Comparison of ENCODE assay signal across 18 cellular contexts in genomic region chr18:3283908-3284307, GRCh38. TPM values are rescaled to one million over a fixed set of nuclear protein-coding genes. Genes with fewer than 3 reads are reported as not detected.
A peak's percentile ranks its signal among the peaks of the same experiment; 100 is the strongest.
DNase-seq lines count a peak whose midpoint lies in the region; ATAC-seq and TF ChIP-seq lines count a peak whose summit lies in the region.
"Had no signal": no experiment of that assay in that cellular context is flagged by ENCODE, and none has a peak within 500 bp of the region (broad histone marks: within the 10 kb centered on the region; RNA-seq: fewer than 3 reads in every experiment).

No MANE protein-coding gene starts in this region.

- peak; percentile 44 for DNase-seq in activated CD4-positive, alpha-beta T cell treated with anti-CD3 and anti-CD28 coated beads, Interleukin-2, amount 10 ng/mL, durations not matched to agents 24 days and 14 days
- DNase-seq in activated CD4-positive, alpha-beta T cell treated with anti-CD3 and anti-CD28 coated beads for 48 hours: no peak
- DNase-seq in cerebellar nuclear complex (lab: John Stamatoyannopoulos, UW): peak; percentile 50 to 88
- peak; percentile 32 for DNase-seq in midbrain (lab: John Stamatoyannopoulos, UW)
- peak in 1 of 2 donors; percentile 37 for DNase-seq in upper lobe of left lung
- no peak for DNase-seq in coronary artery (ENCODE audit: low spot score)
- DNase-seq: activated CD4-positive, alpha-beta T cell treated with anti-CD3 and anti-CD28 coated beads for 4 hours; activated T-cell treated with anti-CD3 and anti-CD28 coated beads, Interleukin-2, amount 50 U/mL, for 24 hours; dermis blood vessel endothelial cell; HCEC 1CT; immature natural killer cell; MM.1S; naive thymus-derived CD4-positive, alpha-beta T cell; NCI-H2107; T-cell had no signal

- H3K27me3 ChIP-seq in upper lobe of left lung: no peaks in the 10 kb centered on the region

- peaks cover 0 to 4% (median 0%) of the 10 kb centered on the region in 4 donors for H3K36me3 ChIP-seq in upper lobe of left lung

- no peak for TF ChIP-seq EP300 in upper lobe of left lung (IDR thresholded peaks at IDR 0.05)

- no peak overlapping the region for H3K27ac Mint-ChIP-seq in activated CD4-positive, alpha-beta T cell treated with anti-CD3 and anti-CD28 coated beads, Interleukin-2, amount 10 ng/mL, durations not matched to agents 24 days and 14 days
- H3K27ac Mint-ChIP-seq: activated T-cell treated with anti-CD3 and anti-CD28 coated beads, Interleukin-2, amount 50 U/mL, for 24 hours; immature natural killer cell; naive thymus-derived CD4-positive, alpha-beta T cell; T-cell had no signal

- H3K9me3 ChIP-seq in upper lobe of left lung: no peaks in the 10 kb centered on the region

- peak overlapping the region in 3 of 4 donors; percentile 43 to 76 (median 50) for H3K27ac ChIP-seq in upper lobe of left lung
- no peak overlapping the region for H3K27ac ChIP-seq in coronary artery
- H3K27ac ChIP-seq: PC-9 had no signal

- H3K4me1 ChIP-seq in upper lobe of left lung: peaks cover 0 to 8% (median 3%) of the 10 kb centered on the region in 4 donors

- TF ChIP-seq POLR2A in upper lobe of left lung (IDR thresholded peaks at IDR 0.05): no peak

- H3K4me1 Mint-ChIP-seq in activated CD4-positive, alpha-beta T cell treated with anti-CD3 and anti-CD28 coated beads, Interleukin-2, amount 10 ng/mL, durations not matched to agents 24 days and 14 days: peaks cover 4% of the 10 kb centered on the region

- TF ChIP-seq CTCF in upper lobe of left lung (IDR thresholded peaks at IDR 0.05) (no peak), coronary artery (IDR thresholded peaks at IDR 0.05) (no peak)

- ATAC-seq in upper lobe of left lung (ENCODE audit: low FRiP score in 2 of 2): no peak
- no peak for ATAC-seq in HG03108 (IDR thresholded peaks at IDR 0.05; ENCODE audit: unreplicated experiment)
- ATAC-seq in HG03342 (IDR thresholded peaks at IDR 0.05; ENCODE audit: unreplicated experiment): no peak
- ATAC-seq: naive thymus-derived CD4-positive, alpha-beta T cell; T-cell had no signal

- H3K27me3 Mint-ChIP-seq in activated CD4-positive, alpha-beta T cell treated with anti-CD3 and anti-CD28 coated beads, Interleukin-2, amount 10 ng/mL, durations not matched to agents 24 days and 14 days: peaks cover 6% of the 10 kb centered on the region
- H3K27me3 Mint-ChIP-seq: activated T-cell treated with anti-CD3 and anti-CD28 coated beads, Interleukin-2, amount 50 U/mL, for 24 hours; T-cell had no signal

- no peak overlapping the region for H3K4me3 Mint-ChIP-seq in activated CD4-positive, alpha-beta T cell treated with anti-CD3 and anti-CD28 coated beads, Interleukin-2, amount 10 ng/mL, durations not matched to agents 24 days and 14 days
- H3K4me3 Mint-ChIP-seq: activated T-cell treated with anti-CD3 and anti-CD28 coated beads, Interleukin-2, amount 50 U/mL, for 24 hours; immature natural killer cell; naive thymus-derived CD4-positive, alpha-beta T cell; T-cell had no signal

- WGBS in upper lobe of left lung, 2 donors: 62 to 68% methylated on average over 7 of the region's 7 CpGs

- no peaks in the 10 kb centered on the region for H3K36me3 Mint-ChIP-seq in activated CD4-positive, alpha-beta T cell treated with anti-CD3 and anti-CD28 coated beads, Interleukin-2, amount 10 ng/mL, durations not matched to agents 24 days and 14 days (ENCODE audit: low read depth)
- H3K36me3 Mint-ChIP-seq: immature natural killer cell; naive thymus-derived CD4-positive, alpha-beta T cell; T-cell had no signal

- intact Hi-C loops in activated CD4-positive, alpha-beta T cell treated with anti-CD3 and anti-CD28 coated beads, Interleukin-2, amount 10 ng/mL, durations not matched to agents 24 days and 14 days (cut with micrococcal nuclease): loop anchor here (5.0 kb wide), 1 partner anchor 713 kb away; no protein-coding TSS in a partner anchor

- H3K9me3 Mint-ChIP-seq in activated CD4-positive, alpha-beta T cell treated with anti-CD3 and anti-CD28 coated beads, Interleukin-2, amount 10 ng/mL, durations not matched to agents 24 days and 14 days: no peaks in the 10 kb centered on the region

- H3K4me3 ChIP-seq in upper lobe of left lung: no peak overlapping the region
- H3K4me3 ChIP-seq in coronary artery: no peak overlapping the region
- H3K4me3 ChIP-seq: PC-9 had no signal

RNA-seq across cellular contexts. Expression of gene MYL12B, which starts 22.0 kb away (rescaled TPM):
- total RNA-seq in activated CD4-positive, alpha-beta T cell treated with anti-CD3 and anti-CD28 coated beads, Interleukin-2, amount 10 ng/mL, durations not matched to agents 24 days and 14 days: 239 and 245 TPM in 2 replicates
- total RNA-seq in upper lobe of left lung: 100 to 1,000 TPM in 5 of 6 donors, 10 to 100 TPM in 1; 93.2 to 451 (median 361) TPM

RNA-seq across cellular contexts. Expression of gene MYL12A, which starts 36.3 kb away (rescaled TPM):
- 337 and 340 TPM in 2 replicates for total RNA-seq in activated CD4-positive, alpha-beta T cell treated with anti-CD3 and anti-CD28 coated beads, Interleukin-2, amount 10 ng/mL, durations not matched to agents 24 days and 14 days
- 100 to 1,000 TPM; 184 to 702 (median 558) TPM for total RNA-seq in upper lobe of left lung

Comparison
In these comparisons a context has a peak if more than half of its experiments do, and no peak if none do; other contexts are left out.
1. DNase-seq: peak in activated CD4-positive, alpha-beta T cell treated with anti-CD3 and anti-CD28 coated beads, Interleukin-2, amount 10 ng/mL, durations not matched to agents 24 days and 14 days (single experiment), cerebellar nuclear complex (2 of 2) and midbrain (single experiment); none in activated CD4-positive, alpha-beta T cell treated with anti-CD3 and anti-CD28 coated beads for 48 hours (single experiment) and coronary artery (single experiment).
2. H3K27ac ChIP-seq: peak in upper lobe of left lung (3 of 4); none in coronary artery (0 of 2).